ENCODE assay signal across 34 cellular contexts in genomic region chr6:142749556-142749955, GRCh38.
"Had no signal": no experiment of that assay in that cellular context is flagged by ENCODE, and none has a peak within 500 bp of the region (broad histone marks: within the 10 kb centered on the region; RNA-seq: fewer than 3 reads in every experiment).

No MANE protein-coding gene starts in this region.

- H3K27me3 Mint-ChIP-seq: activated CD8-positive, alpha-beta T cell treated with anti-CD3 and anti-CD28 coated beads for 36 hours; activated T-helper 17 cell treated with anti-CD3 and anti-CD28 coated beads, Interleukin-2, amount 50 U/mL, for 72 hours had no signal

- DNase-seq: activated CD4-positive, alpha-beta T cell treated with anti-CD3 and anti-CD28 coated beads, Interleukin-2, amount 10 ng/mL, durations not matched to agents 24 days and 14 days; activated CD4-positive, alpha-beta T cell treated with anti-CD3 and anti-CD28 coated beads, Interleukin-2, amount 50 U/mL, for 4 hours; activated CD8-positive, alpha-beta T cell treated with anti-CD3 and anti-CD28 coated beads for 36 hours; activated effector memory CD4-positive, alpha-beta T cell treated with anti-CD3 and anti-CD28 coated beads, Interleukin-2, amount 50 U/mL, for 16 hours; activated naive CD4-positive, alpha-beta T cell treated with Interleukin-2 at 50 U/mL for 16 hours; activated T-cell treated with anti-CD3 and anti-CD28 coated beads, Interleukin-2, amount 50 U/mL, for 1 hour; activated T-cell treated with anti-CD3 and anti-CD28 coated beads, Interleukin-2, amount 50 U/mL, for 72 hours; amniotic stem cell; aorta; brain microvascular endothelial cell; central memory CD4-positive, alpha-beta T cell; Kasumi-1; KG1; MG63; NCI-H1048; NCI-H1436 treated with DMSO at 0.1 percent for 48 hours; NCI-H187; NCI-H2029 treated with DMSO at 0.1 percent for 48 hours; NCI-H2107; NCI-H2171; NCI-H510A; NCI-H526; NCI-H748 treated with DMSO at 0.1 percent for 48 hours; NK-92 treated with Interleukin-12 subunit alpha and Interleukin-12 subunit beta, amount 100 ng/mL, for 24 hours; PC-9; SIG-M5; T-helper 1 cell; T1000 had no signal

- H3K27ac ChIP-seq: brain microvascular endothelial cell, PC-9, RWPE1 had no signal

- H3K27me3 ChIP-seq: brain microvascular endothelial cell, MG63 had no signal

- H3K9me3 Mint-ChIP-seq: activated CD4-positive, alpha-beta T cell treated with anti-CD3 and anti-CD28 coated beads, Interleukin-2, amount 10 ng/mL, durations not matched to agents 24 days and 14 days; activated CD8-positive, alpha-beta T cell treated with anti-CD3 and anti-CD28 coated beads for 36 hours; activated naive CD4-positive, alpha-beta T cell treated with anti-CD3 and anti-CD28 coated beads, Interleukin-2, amount 50 U/mL, for 72 hours; activated T-cell treated with anti-CD3 and anti-CD28 coated beads, Interleukin-2, amount 50 U/mL, for 72 hours; activated T-helper 17 cell treated with anti-CD3 and anti-CD28 coated beads, Interleukin-2, amount 50 U/mL, for 72 hours had no signal

- H2AFZ ChIP-seq: PC-9 had no signal

- H3K9me3 ChIP-seq: MG63 had no signal

- H3K27ac Mint-ChIP-seq: activated CD4-positive, alpha-beta T cell treated with anti-CD3 and anti-CD28 coated beads, Interleukin-2, amount 10 ng/mL, durations not matched to agents 24 days and 14 days; activated CD8-positive, alpha-beta T cell treated with anti-CD3 and anti-CD28 coated beads for 36 hours; activated T-cell treated with anti-CD3 and anti-CD28 coated beads, Interleukin-2, amount 50 U/mL, for 72 hours; activated T-helper 17 cell treated with anti-CD3 and anti-CD28 coated beads, Interleukin-2, amount 50 U/mL, for 72 hours had no signal

- H3K4me3 ChIP-seq: MG63, PC-9 had no signal

- H3K4me2 ChIP-seq: PC-9 had no signal

- FAIRE-seq: RCC 7860 had no signal

- H3K4me3 Mint-ChIP-seq: activated CD4-positive, alpha-beta T cell treated with anti-CD3 and anti-CD28 coated beads, Interleukin-2, amount 10 ng/mL, durations not matched to agents 24 days and 14 days; activated CD8-positive, alpha-beta T cell treated with anti-CD3 and anti-CD28 coated beads for 36 hours; activated T-cell treated with anti-CD3 and anti-CD28 coated beads, Interleukin-2, amount 50 U/mL, for 72 hours; activated T-helper 17 cell treated with anti-CD3 and anti-CD28 coated beads, Interleukin-2, amount 50 U/mL, for 72 hours had no signal

- ATAC-seq: activated CD8-positive, alpha-beta T cell treated with anti-CD3 and anti-CD28 coated beads for 36 hours; activated naive CD4-positive, alpha-beta T cell treated with anti-CD3 and anti-CD28 coated beads, Interleukin-2, amount 50 U/mL, for 72 hours; activated T-cell treated with anti-CD3 and anti-CD28 coated beads, Interleukin-2, amount 50 U/mL, for 72 hours; activated T-helper 17 cell treated with anti-CD3 and anti-CD28 coated beads, Interleukin-2, amount 50 U/mL, for 72 hours; Right ventricle myocardium inferior; SK-N-SH treated with all-trans-retinoic acid at 6 μM for 48 hours had no signal
